ENCODE assay signal across 29 cellular contexts in the genomic region with DNA sequence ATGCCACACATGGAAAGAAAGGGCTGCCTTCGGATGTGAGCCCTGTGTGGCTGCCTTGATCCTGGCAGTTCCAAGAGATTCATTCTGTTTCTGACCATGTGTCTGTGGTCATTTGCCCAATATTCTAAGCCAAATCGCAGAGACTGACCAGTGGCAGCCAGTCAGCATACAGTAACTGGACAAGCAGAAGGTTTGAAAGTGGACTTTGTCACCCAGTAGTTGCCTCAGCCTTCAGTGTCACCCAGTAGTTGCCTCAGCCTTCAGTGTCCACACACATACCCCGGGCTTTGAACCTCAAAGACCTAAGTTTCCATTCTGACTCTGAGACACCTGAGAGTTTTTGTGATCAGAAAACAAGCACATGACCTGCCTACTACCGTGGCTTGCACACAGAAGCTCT. TPM values are rescaled to one million over a fixed set of nuclear protein-coding genes. Genes with fewer than 3 reads are reported as not detected.
"Had no signal": no experiment of that assay in that cellular context is flagged by ENCODE, and none has a peak within 500 bp of the region (broad histone marks: within the 10 kb centered on the region; RNA-seq: fewer than 3 reads in every experiment).

No MANE protein-coding gene starts in this region.

- H3K9me3 ChIP-seq: adrenal gland, body of pancreas, esophagus squamous epithelium, gastrocnemius medialis, pancreas, psoas muscle, spleen, thoracic aorta, uterus had no signal

- H3K36me3 ChIP-seq: adrenal gland, esophagus squamous epithelium, gastrocnemius medialis, pancreas, spleen, thoracic aorta, uterus had no signal

- H3K4me3 ChIP-seq: adrenal gland, body of pancreas, esophagus squamous epithelium, gastrocnemius medialis, pancreas, psoas muscle, spleen, thoracic aorta, uterus had no signal

- DNase-seq: activated CD4-positive, alpha-beta memory T cell treated with anti-CD3 and anti-CD28 coated beads for 36 hours; activated CD4-positive, alpha-beta T cell treated with anti-CD3 and anti-CD28 coated beads for 4 hours; activated CD8-positive, alpha-beta memory T cell treated with anti-CD3 and anti-CD28 coated beads, Interleukin-2, amount 50 U/mL, for 4 hours; activated effector memory CD4-positive, alpha-beta T cell treated with anti-CD3 and anti-CD28 coated beads, Interleukin-2, amount 50 U/mL, for 16 hours; activated naive CD4-positive, alpha-beta T cell treated with anti-CD3 and anti-CD28 coated beads for 36 hours; activated naive CD8-positive, alpha-beta T cell treated with anti-CD3 and anti-CD28 coated beads for 36 hours; activated T-cell treated with anti-CD3 and anti-CD28 coated beads, Interleukin-2, amount 50 U/mL, for 1 hour; adrenal gland; aorta; body of pancreas; dermis blood vessel endothelial cell; effector CD4-positive, alpha-beta T cell; esophagus squamous epithelium; gastrocnemius medialis; glutamatergic neuron; islet precursor cell; left ventricle myocardium superior; mammary epithelial cell; midbrain; naive thymus-derived CD4-positive, alpha-beta T cell; pancreas; psoas muscle; spleen; stimulated activated naive CD4-positive, alpha-beta T cell treated with Interleukin-2 at 50 U/mL for 16 hours; T-helper 1 cell; uterus had no signal

- H3K4me1 ChIP-seq: uterus had no signal

- H3K27me3 ChIP-seq: body of pancreas, pancreas, uterus had no signal

- H3K27ac ChIP-seq: adrenal gland, body of pancreas, epithelial cell of prostate, esophagus squamous epithelium, gastrocnemius medialis, pancreas, psoas muscle, spleen, thoracic aorta, uterus had no signal

RNA-seq across cellular contexts. Expression of a gene that starts 5.0 kb away (rescaled TPM):
- total RNA-seq: activated naive CD8-positive, alpha-beta T cell treated with anti-CD3 and anti-CD28 coated beads for 36 hours; body of pancreas; left ventricle myocardium superior had no signal
- polyA plus RNA-seq: naive thymus-derived CD4-positive, alpha-beta T cell; neural cell had no signal
